ENCODE assay signal across 1 cellular context in genomic region chr1:42766723-42767509, GRCh38.
TF ChIP-seq lines count a peak whose summit lies in the region.

Gene C1orf50 (plus strand): TSS chr1:42767249. CDS start chr1:42767312, 63 bp downstream.
A gene with protein sequence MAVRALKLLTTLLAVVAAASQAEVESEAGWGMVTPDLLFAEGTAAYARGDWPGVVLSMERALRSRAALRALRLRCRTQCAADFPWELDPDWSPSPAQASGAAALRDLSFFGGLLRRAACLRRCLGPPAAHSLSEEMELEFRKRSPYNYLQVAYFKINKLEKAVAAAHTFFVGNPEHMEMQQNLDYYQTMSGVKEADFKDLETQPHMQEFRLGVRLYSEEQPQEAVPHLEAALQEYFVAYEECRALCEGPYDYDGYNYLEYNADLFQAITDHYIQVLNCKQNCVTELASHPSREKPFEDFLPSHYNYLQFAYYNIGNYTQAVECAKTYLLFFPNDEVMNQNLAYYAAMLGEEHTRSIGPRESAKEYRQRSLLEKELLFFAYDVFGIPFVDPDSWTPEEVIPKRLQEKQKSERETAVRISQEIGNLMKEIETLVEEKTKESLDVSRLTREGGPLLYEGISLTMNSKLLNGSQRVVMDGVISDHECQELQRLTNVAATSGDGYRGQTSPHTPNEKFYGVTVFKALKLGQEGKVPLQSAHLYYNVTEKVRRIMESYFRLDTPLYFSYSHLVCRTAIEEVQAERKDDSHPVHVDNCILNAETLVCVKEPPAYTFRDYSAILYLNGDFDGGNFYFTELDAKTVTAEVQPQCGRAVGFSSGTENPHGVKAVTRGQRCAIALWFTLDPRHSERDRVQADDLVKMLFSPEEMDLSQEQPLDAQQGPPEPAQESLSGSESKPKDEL (minus strand): TSS chr1:42767028. CDS start chr1:42766971, 57 bp downstream.

TF ChIP-seq in WTC11, 78 proteins besides CTCF, POLR2A, EP300 and RAD21 (continued from another document and continues in another):
- no peak for TF ChIP-seq AFF4 (CRISPR knock-in tag; IDR thresholded peaks at IDR 0.05; ENCODE audit: borderline replicate concordance)
- TF ChIP-seq ZNF512 (CRISPR knock-in tag; IDR thresholded peaks at IDR 0.05; ENCODE audit: borderline replicate concordance): no peak
- TF ChIP-seq, protein P1, sequence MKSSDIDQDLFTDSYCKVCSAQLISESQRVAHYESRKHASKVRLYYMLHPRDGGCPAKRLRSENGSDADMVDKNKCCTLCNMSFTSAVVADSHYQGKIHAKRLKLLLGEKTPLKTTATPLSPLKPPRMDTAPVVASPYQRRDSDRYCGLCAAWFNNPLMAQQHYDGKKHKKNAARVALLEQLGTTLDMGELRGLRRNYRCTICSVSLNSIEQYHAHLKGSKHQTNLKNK (CRISPR knock-in tag; IDR thresholded peaks at IDR 0.05): no peak
- 0 out of 2 replicates have a peak, but pooled peaks have one; percentile 35 for TF ChIP-seq ZNF219 (CRISPR knock-in tag; IDR thresholded peaks at IDR 0.05; ENCODE audit: borderline replicate concordance)
- TF ChIP-seq, protein P2, sequence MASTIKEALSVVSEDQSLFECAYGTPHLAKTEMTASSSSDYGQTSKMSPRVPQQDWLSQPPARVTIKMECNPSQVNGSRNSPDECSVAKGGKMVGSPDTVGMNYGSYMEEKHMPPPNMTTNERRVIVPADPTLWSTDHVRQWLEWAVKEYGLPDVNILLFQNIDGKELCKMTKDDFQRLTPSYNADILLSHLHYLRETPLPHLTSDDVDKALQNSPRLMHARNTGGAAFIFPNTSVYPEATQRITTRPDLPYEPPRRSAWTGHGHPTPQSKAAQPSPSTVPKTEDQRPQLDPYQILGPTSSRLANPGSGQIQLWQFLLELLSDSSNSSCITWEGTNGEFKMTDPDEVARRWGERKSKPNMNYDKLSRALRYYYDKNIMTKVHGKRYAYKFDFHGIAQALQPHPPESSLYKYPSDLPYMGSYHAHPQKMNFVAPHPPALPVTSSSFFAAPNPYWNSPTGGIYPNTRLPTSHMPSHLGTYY (CRISPR knock-in tag; IDR thresholded peaks at IDR 0.05): no peak
- peak; percentile 82 for TF ChIP-seq FOXP1 (CRISPR knock-in tag; IDR thresholded peaks at IDR 0.05; ENCODE audit: borderline replicate concordance)
- no peak; the same call in 1 of the 2 replicates for TF ChIP-seq PRDM15 (CRISPR knock-in tag; IDR thresholded peaks at IDR 0.05)
- no peak for TF ChIP-seq NFATC4 (CRISPR knock-in tag; IDR thresholded peaks at IDR 0.05)
- peak; percentile 10; the same call in 1 of the 2 replicates for TF ChIP-seq NFE2L1 (CRISPR knock-in tag; IDR thresholded peaks at IDR 0.05)
- no peak for TF ChIP-seq NR3C1 (CRISPR knock-in tag; conservative IDR thresholded peaks at IDR 0.05; ENCODE audit: low read depth)
- no peak for TF ChIP-seq ZNF423 (CRISPR knock-in tag; IDR thresholded peaks at IDR 0.05)
- TF ChIP-seq, protein P3, sequence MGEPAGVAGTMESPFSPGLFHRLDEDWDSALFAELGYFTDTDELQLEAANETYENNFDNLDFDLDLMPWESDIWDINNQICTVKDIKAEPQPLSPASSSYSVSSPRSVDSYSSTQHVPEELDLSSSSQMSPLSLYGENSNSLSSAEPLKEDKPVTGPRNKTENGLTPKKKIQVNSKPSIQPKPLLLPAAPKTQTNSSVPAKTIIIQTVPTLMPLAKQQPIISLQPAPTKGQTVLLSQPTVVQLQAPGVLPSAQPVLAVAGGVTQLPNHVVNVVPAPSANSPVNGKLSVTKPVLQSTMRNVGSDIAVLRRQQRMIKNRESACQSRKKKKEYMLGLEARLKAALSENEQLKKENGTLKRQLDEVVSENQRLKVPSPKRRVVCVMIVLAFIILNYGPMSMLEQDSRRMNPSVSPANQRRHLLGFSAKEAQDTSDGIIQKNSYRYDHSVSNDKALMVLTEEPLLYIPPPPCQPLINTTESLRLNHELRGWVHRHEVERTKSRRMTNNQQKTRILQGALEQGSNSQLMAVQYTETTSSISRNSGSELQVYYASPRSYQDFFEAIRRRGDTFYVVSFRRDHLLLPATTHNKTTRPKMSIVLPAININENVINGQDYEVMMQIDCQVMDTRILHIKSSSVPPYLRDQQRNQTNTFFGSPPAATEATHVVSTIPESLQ (CRISPR knock-in tag; IDR thresholded peaks at IDR 0.05): no peak
- TF ChIP-seq E2F5 (CRISPR knock-in tag; IDR thresholded peaks at IDR 0.05): 0 out of 2 replicates have a peak, but pooled peaks have one; percentile 33
- TF ChIP-seq, protein P4, sequence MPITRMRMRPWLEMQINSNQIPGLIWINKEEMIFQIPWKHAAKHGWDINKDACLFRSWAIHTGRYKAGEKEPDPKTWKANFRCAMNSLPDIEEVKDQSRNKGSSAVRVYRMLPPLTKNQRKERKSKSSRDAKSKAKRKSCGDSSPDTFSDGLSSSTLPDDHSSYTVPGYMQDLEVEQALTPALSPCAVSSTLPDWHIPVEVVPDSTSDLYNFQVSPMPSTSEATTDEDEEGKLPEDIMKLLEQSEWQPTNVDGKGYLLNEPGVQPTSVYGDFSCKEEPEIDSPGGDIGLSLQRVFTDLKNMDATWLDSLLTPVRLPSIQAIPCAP (CRISPR knock-in tag; IDR thresholded peaks at IDR 0.05): no peak; the same call in 1 of the 2 replicates
- TF ChIP-seq CREM (CRISPR knock-in tag; IDR thresholded peaks at IDR 0.05): peak; percentile 45; the same call in 1 of the 2 replicates
- no peak for TF ChIP-seq ZNF671 (CRISPR knock-in tag; IDR thresholded peaks at IDR 0.05)
- TF ChIP-seq ZNF263 (CRISPR knock-in tag; IDR thresholded peaks at IDR 0.05; ENCODE audit: low read depth): no peak
- TF ChIP-seq, protein P5, sequence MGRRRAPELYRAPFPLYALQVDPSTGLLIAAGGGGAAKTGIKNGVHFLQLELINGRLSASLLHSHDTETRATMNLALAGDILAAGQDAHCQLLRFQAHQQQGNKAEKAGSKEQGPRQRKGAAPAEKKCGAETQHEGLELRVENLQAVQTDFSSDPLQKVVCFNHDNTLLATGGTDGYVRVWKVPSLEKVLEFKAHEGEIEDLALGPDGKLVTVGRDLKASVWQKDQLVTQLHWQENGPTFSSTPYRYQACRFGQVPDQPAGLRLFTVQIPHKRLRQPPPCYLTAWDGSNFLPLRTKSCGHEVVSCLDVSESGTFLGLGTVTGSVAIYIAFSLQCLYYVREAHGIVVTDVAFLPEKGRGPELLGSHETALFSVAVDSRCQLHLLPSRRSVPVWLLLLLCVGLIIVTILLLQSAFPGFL (CRISPR knock-in tag; IDR thresholded peaks at IDR 0.05; ENCODE audit: borderline replicate concordance): no peak
- TF ChIP-seq, protein P6, sequence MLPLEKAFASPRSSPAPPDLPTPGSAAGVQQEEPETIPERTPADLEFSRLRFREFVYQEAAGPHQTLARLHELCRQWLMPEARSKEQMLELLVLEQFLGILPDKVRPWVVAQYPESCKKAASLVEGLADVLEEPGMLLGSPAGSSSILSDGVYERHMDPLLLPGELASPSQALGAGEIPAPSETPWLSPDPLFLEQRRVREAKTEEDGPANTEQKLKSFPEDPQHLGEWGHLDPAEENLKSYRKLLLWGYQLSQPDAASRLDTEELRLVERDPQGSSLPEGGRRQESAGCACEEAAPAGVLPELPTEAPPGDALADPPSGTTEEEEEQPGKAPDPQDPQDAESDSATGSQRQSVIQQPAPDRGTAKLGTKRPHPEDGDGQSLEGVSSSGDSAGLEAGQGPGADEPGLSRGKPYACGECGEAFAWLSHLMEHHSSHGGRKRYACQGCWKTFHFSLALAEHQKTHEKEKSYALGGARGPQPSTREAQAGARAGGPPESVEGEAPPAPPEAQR (CRISPR knock-in tag; IDR thresholded peaks at IDR 0.05): no peak
- no peak for TF ChIP-seq NFYB (CRISPR knock-in tag; conservative IDR thresholded peaks at IDR 0.05; ENCODE audit: low read depth)
- TF ChIP-seq ZNF317 (CRISPR knock-in tag; IDR thresholded peaks at IDR 0.05; ENCODE audit: borderline replicate concordance, low read depth): no peak
- TF ChIP-seq, protein P7, sequence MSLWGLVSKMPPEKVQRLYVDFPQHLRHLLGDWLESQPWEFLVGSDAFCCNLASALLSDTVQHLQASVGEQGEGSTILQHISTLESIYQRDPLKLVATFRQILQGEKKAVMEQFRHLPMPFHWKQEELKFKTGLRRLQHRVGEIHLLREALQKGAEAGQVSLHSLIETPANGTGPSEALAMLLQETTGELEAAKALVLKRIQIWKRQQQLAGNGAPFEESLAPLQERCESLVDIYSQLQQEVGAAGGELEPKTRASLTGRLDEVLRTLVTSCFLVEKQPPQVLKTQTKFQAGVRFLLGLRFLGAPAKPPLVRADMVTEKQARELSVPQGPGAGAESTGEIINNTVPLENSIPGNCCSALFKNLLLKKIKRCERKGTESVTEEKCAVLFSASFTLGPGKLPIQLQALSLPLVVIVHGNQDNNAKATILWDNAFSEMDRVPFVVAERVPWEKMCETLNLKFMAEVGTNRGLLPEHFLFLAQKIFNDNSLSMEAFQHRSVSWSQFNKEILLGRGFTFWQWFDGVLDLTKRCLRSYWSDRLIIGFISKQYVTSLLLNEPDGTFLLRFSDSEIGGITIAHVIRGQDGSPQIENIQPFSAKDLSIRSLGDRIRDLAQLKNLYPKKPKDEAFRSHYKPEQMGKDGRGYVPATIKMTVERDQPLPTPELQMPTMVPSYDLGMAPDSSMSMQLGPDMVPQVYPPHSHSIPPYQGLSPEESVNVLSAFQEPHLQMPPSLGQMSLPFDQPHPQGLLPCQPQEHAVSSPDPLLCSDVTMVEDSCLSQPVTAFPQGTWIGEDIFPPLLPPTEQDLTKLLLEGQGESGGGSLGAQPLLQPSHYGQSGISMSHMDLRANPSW (CRISPR knock-in tag; conservative IDR thresholded peaks at IDR 0.05; ENCODE audit: low read depth): no peak
- peak; percentile 75; the same call in 1 of the 2 replicates for TF ChIP-seq SMAD3 (CRISPR knock-in tag; IDR thresholded peaks at IDR 0.05; ENCODE audit: borderline replicate concordance)
